Comparison of ENCODE assay signal across 16 cellular contexts in genomic region chr17:66341462-66341861, GRCh38. TPM values are rescaled to one million over a fixed set of nuclear protein-coding genes. Genes with fewer than 3 reads are reported as not detected.
DNase-seq lines count a peak whose midpoint lies in the region; ATAC-seq and TF ChIP-seq lines count a peak whose summit lies in the region.
"Had no signal": no experiment of that assay in that cellular context is flagged by ENCODE, and none has a peak within 500 bp of the region (broad histone marks: within the 10 kb centered on the region; RNA-seq: fewer than 3 reads in every experiment).

No MANE protein-coding gene starts in this region.

- no peak for ATAC-seq in CD8-positive, alpha-beta T cell
- ATAC-seq in HG02678 (IDR thresholded peaks at IDR 0.05; ENCODE audit: unreplicated experiment): peak; percentile 61
- ATAC-seq in GM18870 (IDR thresholded peaks at IDR 0.05; ENCODE audit: unreplicated experiment): no peak
- ATAC-seq in HG03108 (IDR thresholded peaks at IDR 0.05; ENCODE audit: unreplicated experiment): no peak

- H3K27me3 Mint-ChIP-seq in CD8-positive, alpha-beta T cell (ENCODE audit: low read depth): no peaks in the 10 kb centered on the region
- peaks cover 13% of the 10 kb centered on the region for H3K27me3 Mint-ChIP-seq in nephron (ENCODE audit: low read depth)
- H3K27me3 Mint-ChIP-seq: B cell; CD4-positive, alpha-beta memory T cell had no signal

- H3K36me3 ChIP-seq in CD8-positive, alpha-beta T cell (ENCODE audit: insufficient read depth, low read length): no peaks in the 10 kb centered on the region
- no peaks in the 10 kb centered on the region for H3K36me3 ChIP-seq in duodenal mucosa (ENCODE audit: control insufficient read depth in 1 of 2, insufficient read depth in 2 of 2, low read length in 2 of 2)
- H3K36me3 ChIP-seq: HAP-1 had no signal

- H3K4me1 Mint-ChIP-seq in CD8-positive, alpha-beta T cell (ENCODE audit: low read depth): peaks cover 67% of the 10 kb centered on the region
- H3K4me1 Mint-ChIP-seq in nephron: peaks cover 38% of the 10 kb centered on the region
- H3K4me1 Mint-ChIP-seq: B cell had no signal

- TF ChIP-seq CTCF in CD8-positive, alpha-beta T cell (IDR thresholded peaks at IDR 0.05): no peak
- TF ChIP-seq CTCF in nephron (IDR thresholded peaks at IDR 0.05; ENCODE audit: unreplicated experiment in 3 of 3): no peak

- peaks cover 5% of the 10 kb centered on the region for H3K36me3 Mint-ChIP-seq in CD8-positive, alpha-beta T cell
- no peaks in the 10 kb centered on the region for H3K36me3 Mint-ChIP-seq in nephron (ENCODE audit: low read depth)

- H3K27me3 ChIP-seq in CD8-positive, alpha-beta T cell (ENCODE audit: insufficient read depth, low read length): no peaks in the 10 kb centered on the region
- no peaks in the 10 kb centered on the region for H3K27me3 ChIP-seq in duodenal mucosa (ENCODE audit: control insufficient read depth in 1 of 2, insufficient read depth in 2 of 2, low read length in 2 of 2)

- H3K27ac Mint-ChIP-seq in CD8-positive, alpha-beta T cell: peak overlapping the region; percentile 5
- peak overlapping the region in 2 of 3 experiments; percentile 40 to 79 for H3K27ac Mint-ChIP-seq in nephron
- H3K27ac Mint-ChIP-seq: B cell had no signal

- H3K4me1 ChIP-seq in CD8-positive, alpha-beta T cell (ENCODE audit: insufficient read depth, low read length): peaks cover 45% of the 10 kb centered on the region
- peaks cover 27 to 56% of the 10 kb centered on the region in 2 donors for H3K4me1 ChIP-seq in duodenal mucosa (ENCODE audit: control insufficient read depth in 1 of 2, insufficient read depth in 2 of 2, low read length in 2 of 2)
- H3K4me1 ChIP-seq: HAP-1 had no signal

- no peak overlapping the region for H3K27ac ChIP-seq in CD8-positive, alpha-beta T cell (ENCODE audit: low read depth, low read length)
- H3K27ac ChIP-seq in duodenal mucosa (ENCODE audit: low read depth, low read length): no peak overlapping the region
- H3K27ac ChIP-seq: KMS-11, PC-9 had no signal

- no peak overlapping the region for H3K4me3 ChIP-seq in CD8-positive, alpha-beta T cell (ENCODE audit: low read depth, low read length)
- peak overlapping the region; percentile 18 to 35 for H3K4me3 ChIP-seq in duodenal mucosa (ENCODE audit: low read depth in 1 of 2, low read length in 2 of 2)
- H3K4me3 ChIP-seq: HAP-1, PC-9 had no signal

- POLR2A ChIA-PET in CD8-positive, alpha-beta T cell (lab: Charles Lee): interaction anchor here (0.7 to 0.8 kb wide), 2 partner anchors 50 to 58 kb away, joined by 3 read pairs; no protein-coding TSS in a partner anchor

- H3K9me3 Mint-ChIP-seq in CD8-positive, alpha-beta T cell: no peaks in the 10 kb centered on the region
- H3K9me3 Mint-ChIP-seq in nephron: no peaks in the 10 kb centered on the region
- H3K9me3 Mint-ChIP-seq: CD4-positive, alpha-beta memory T cell had no signal

- no peak overlapping the region for H3K4me3 Mint-ChIP-seq in CD8-positive, alpha-beta T cell
- peak overlapping the region in 1 of 3 experiments; percentile 37 for H3K4me3 Mint-ChIP-seq in nephron
- H3K4me3 Mint-ChIP-seq: B cell; CD4-positive, alpha-beta memory T cell had no signal

- H3K9ac ChIP-seq in duodenal mucosa (ENCODE audit: low read depth in 1 of 2, low read length in 2 of 2): no peak overlapping the region
- H3K9ac ChIP-seq: KMS-11 had no signal

- CTCF ChIA-PET in CD8-positive, alpha-beta T cell (lab: Charles Lee): interaction anchor here (1.5 kb wide), 1 partner anchor 21 kb away, joined by 3 read pairs; no protein-coding TSS in a partner anchor

- intact Hi-C loops in CD8-positive, alpha-beta T cell (cut with DNase I, micrococcal nuclease): no loop called here

- no peaks in the 10 kb centered on the region for H3K9me3 ChIP-seq in CD8-positive, alpha-beta T cell (ENCODE audit: low read length)
- H3K9me3 ChIP-seq in duodenal mucosa (ENCODE audit: control insufficient read depth in 1 of 2, low read length in 2 of 2): no peaks in the 10 kb centered on the region
- H3K9me3 ChIP-seq: HAP-1 had no signal

- no peak for DNase-seq in CD8-positive, alpha-beta T cell
- no peak for DNase-seq in SW 1271 (lab: John Stamatoyannopoulos, UW)
- DNase-seq: CD4-positive, alpha-beta memory T cell; NCI-H1092; NCI-H2107; NCI-H226; NCI-H69 had no signal

RNA-seq across cellular contexts. Expression of gene PRKCA, which starts 39.0 kb away (rescaled TPM):
- total RNA-seq in CD8-positive, alpha-beta T cell: 10 to 100 TPM; 62.6 to 70.8 TPM
